ENCODE assay signal across 21 cellular contexts in genomic region chr1:17162941-17163340, GRCh38. TPM values are rescaled to one million over a fixed set of nuclear protein-coding genes. Genes with fewer than 3 reads are reported as not detected.
DNase-seq lines count a peak whose midpoint lies in the region; TF ChIP-seq lines count a peak whose summit lies in the region.
"Had no signal": no experiment of that assay in that cellular context is flagged by ENCODE, and none has a peak within 500 bp of the region (broad histone marks: within the 10 kb centered on the region; RNA-seq: fewer than 3 reads in every experiment).

No MANE protein-coding gene starts in this region.

- no peak overlapping the region for H3K4me3 ChIP-seq in coronary artery
- H3K4me3 ChIP-seq in thyroid gland (replicated peaks in 1 of 3), result no peak overlapping the region
- H3K4me3 ChIP-seq in esophagus squamous epithelium, result no peak overlapping the region
- H3K4me3 ChIP-seq: body of pancreas, heart left ventricle, lung, stomach had no signal

- H3K27me3 ChIP-seq in thyroid gland (no peaks in the 10 kb centered on the region), esophagus squamous epithelium (peaks cover 0 to 23% (median 0%) of the 10 kb centered on the region in 4 donors)
- H3K27me3 ChIP-seq: body of pancreas had no signal

- H3K27ac ChIP-seq in coronary artery (no peak overlapping the region), thyroid gland (peak overlapping the region in 2 of 3 donors; percentile 30 to 52), esophagus squamous epithelium (no peak overlapping the region)
- H3K27ac ChIP-seq: 22Rv1, body of pancreas, heart left ventricle, stomach had no signal

- H3K36me3 ChIP-seq in thyroid gland (no peaks in the 10 kb centered on the region), esophagus squamous epithelium (no peaks in the 10 kb centered on the region)
- H3K36me3 ChIP-seq: heart left ventricle, stomach had no signal

- TF ChIP-seq POLR2A in thyroid gland (IDR thresholded peaks at IDR 0.05) (no peak), esophagus squamous epithelium (IDR thresholded peaks at IDR 0.05) (no peak)

- intact Hi-C loops in thyroid gland (cut with DNase I) (no loop called here), esophagus squamous epithelium (cut with DNase I) (no loop called here)
- intact Hi-C loops in activated CD4-positive, alpha-beta T cell treated with anti-CD3 and anti-CD28 coated beads, Interleukin-2, amount 10 ng/mL, durations not matched to agents 24 days and 14 days (cut with micrococcal nuclease), result no loop called here

- H3K4me3 Mint-ChIP-seq in activated CD4-positive, alpha-beta T cell treated with anti-CD3 and anti-CD28 coated beads, Interleukin-2, amount 10 ng/mL, durations not matched to agents 24 days and 14 days, result no peak overlapping the region

- no peak for TF ChIP-seq CTCF in coronary artery (IDR thresholded peaks at IDR 0.05)
- no peak for TF ChIP-seq CTCF in thyroid gland (IDR thresholded peaks at IDR 0.05)
- TF ChIP-seq CTCF in esophagus squamous epithelium (IDR thresholded peaks at IDR 0.05), result no peak

- H3K9me3 Mint-ChIP-seq in activated CD4-positive, alpha-beta T cell treated with anti-CD3 and anti-CD28 coated beads, Interleukin-2, amount 10 ng/mL, durations not matched to agents 24 days and 14 days, result no peaks in the 10 kb centered on the region

- H3K27ac Mint-ChIP-seq in activated CD4-positive, alpha-beta T cell treated with anti-CD3 and anti-CD28 coated beads, Interleukin-2, amount 10 ng/mL, durations not matched to agents 24 days and 14 days, result no peak overlapping the region

- no peaks in the 10 kb centered on the region for H3K36me3 Mint-ChIP-seq in activated CD4-positive, alpha-beta T cell treated with anti-CD3 and anti-CD28 coated beads, Interleukin-2, amount 10 ng/mL, durations not matched to agents 24 days and 14 days (ENCODE audit: low read depth)

- H3K4me1 ChIP-seq in thyroid gland (peaks cover 6 to 26% of the 10 kb centered on the region in 2 donors), esophagus squamous epithelium (peaks cover 0 to 10% (median 0%) of the 10 kb centered on the region in 3 donors)
- H3K4me1 ChIP-seq: body of pancreas, heart left ventricle, stomach had no signal

- H3K9me3 ChIP-seq in thyroid gland (no peaks in the 10 kb centered on the region), esophagus squamous epithelium (no peaks in the 10 kb centered on the region)
- H3K9me3 ChIP-seq: body of pancreas, stomach had no signal

- peaks cover 4% of the 10 kb centered on the region for H3K4me1 Mint-ChIP-seq in activated CD4-positive, alpha-beta T cell treated with anti-CD3 and anti-CD28 coated beads, Interleukin-2, amount 10 ng/mL, durations not matched to agents 24 days and 14 days

- peak; percentile 11 for DNase-seq in DMS79 treated with DMSO at 0.1 percent for 48 hours (lab: John Stamatoyannopoulos, UW)
- no peak for DNase-seq in DMS79 (lab: John Stamatoyannopoulos, UW)
- peak; percentile 49 for DNase-seq in NCI-H146 (lab: John Stamatoyannopoulos, UW)
- peak; percentile 49 for DNase-seq in coronary artery (ENCODE audit: low spot score)
- DNase-seq in thyroid gland, result peak; percentile 95 to 98
- no peak for DNase-seq in iPS-NIHi11 (ENCODE audit: low spot score)
- no peak for DNase-seq in esophagus squamous epithelium (lab: John Stamatoyannopoulos, UW)
- DNase-seq in activated CD4-positive, alpha-beta T cell treated with anti-CD3 and anti-CD28 coated beads, Interleukin-2, amount 10 ng/mL, durations not matched to agents 24 days and 14 days, result no peak
- DNase-seq: activated CD4-positive, alpha-beta T cell treated with anti-CD3 and anti-CD28 coated beads, Interleukin-2, amount 50 U/mL, for 1 hour; activated CD8-positive, alpha-beta memory T cell treated with anti-CD3 and anti-CD28 coated beads, Interleukin-2, amount 50 U/mL, for 48 hours; body of pancreas; heart left ventricle; KBM-7; NCI-H2081 treated with DMSO at 0.1 percent for 48 hours; NCI-H524 treated with DMSO at 0.1 percent for 48 hours; retina; stimulated activated CD4-positive, alpha-beta T cell treated with anti-CD3 and anti-CD28 coated beads, Interleukin-4, amount 100 ng/mL, for 4 hours; stomach; T-helper 1 cell had no signal

- no peaks in the 10 kb centered on the region for H3K27me3 Mint-ChIP-seq in activated CD4-positive, alpha-beta T cell treated with anti-CD3 and anti-CD28 coated beads, Interleukin-2, amount 10 ng/mL, durations not matched to agents 24 days and 14 days

- WGBS in thyroid gland, 2 donors, result 28 to 39% methylated on average over 7 of the region's 7 CpGs
- 78% methylated on average over 4 of the region's 7 CpGs; no CpG with 5 or more reads in 1 of the 2 donors for WGBS in esophagus squamous epithelium, 2 donors

RNA-seq across cellular contexts. Expression of gene PADI1, which starts 42.0 kb away (rescaled TPM):
- total RNA-seq in thyroid gland (not detected), esophagus squamous epithelium (100 to 1,000 TPM in 2 of 4 donors, 10 to 100 TPM in 2; 45.3 to 121 (median 75.1) TPM)
- not detected in 2 replicates for total RNA-seq in activated CD4-positive, alpha-beta T cell treated with anti-CD3 and anti-CD28 coated beads, Interleukin-2, amount 10 ng/mL, durations not matched to agents 24 days and 14 days
- total RNA-seq: body of pancreas, heart left ventricle, lung had no signal

RNA-seq across cellular contexts. Expression of gene PADI2, which starts 43.7 kb away (rescaled TPM):
- total RNA-seq in thyroid gland (under 1 TPM; 0.13 to 0.49 (median 0.38) TPM), esophagus squamous epithelium (1 to 10 TPM in 2 of 4 donors, under 1 TPM in 2; 0.57 to 2.1 (median 1.1) TPM)
- 0.07 TPM in 1 of 2 replicates, not detected in the other for total RNA-seq in activated CD4-positive, alpha-beta T cell treated with anti-CD3 and anti-CD28 coated beads, Interleukin-2, amount 10 ng/mL, durations not matched to agents 24 days and 14 days

Comparison
In these comparisons a context has a peak if more than half of its experiments do, and no peak if none do; other contexts are left out.
1. DNase-seq: peak in DMS79 treated with DMSO at 0.1 percent for 48 hours (single experiment), NCI-H146 (single experiment), coronary artery (single experiment) and thyroid gland (2 of 2); none in DMS79 (single experiment), iPS-NIHi11 (single experiment), esophagus squamous epithelium (single experiment) and activated CD4-positive, alpha-beta T cell treated with anti-CD3 and anti-CD28 coated beads, Interleukin-2, amount 10 ng/mL, durations not matched to agents 24 days and 14 days (single experiment).
2. H3K27ac ChIP-seq: peak in thyroid gland (2 of 3); none in coronary artery (0 of 2) and esophagus squamous epithelium (0 of 4).
3. RNA of gene PADI1, which starts 42.0 kb away (total RNA-seq): 45.3 to 121 TPM in esophagus squamous epithelium; not detected in thyroid gland and not detected in activated CD4-positive, alpha-beta T cell treated with anti-CD3 and anti-CD28 coated beads, Interleukin-2, amount 10 ng/mL, durations not matched to agents 24 days and 14 days; every median in the first group is over 10 times any median in the second.